8 cellular contexts compared by ENCODE assay signal in genomic region chr19:9834302-9834725, GRCh38. TPM values are rescaled to one million over a fixed set of nuclear protein-coding genes. Genes with fewer than 3 reads are reported as not detected.
DNase-seq lines count a peak whose midpoint lies in the region; ATAC-seq lines count a peak whose summit lies in the region.

No MANE protein-coding gene starts in this region.

- no peaks in the 10 kb centered on the region for H3K27me3 ChIP-seq in layer of hippocampus (ENCODE audit: control insufficient read depth, insufficient read depth, low read length)

- peak overlapping the region; percentile 89 for H3K4me3 Mint-ChIP-seq in activated T-cell treated with anti-CD3 and anti-CD28 coated beads, Interleukin-2, amount 50 U/mL, for 4 hours
- peak overlapping the region; percentile 88 for H3K4me3 Mint-ChIP-seq in activated naive CD8-positive, alpha-beta T cell treated with anti-CD3 and anti-CD28 coated beads, Interleukin-2, amount 10 ng/mL, durations not matched to agents 7 days and 5 days

- peaks cover 15% of the 10 kb centered on the region for H3K4me1 Mint-ChIP-seq in activated T-cell treated with anti-CD3 and anti-CD28 coated beads, Interleukin-2, amount 50 U/mL, for 4 hours (ENCODE audit: low read depth)
- peaks cover 15% of the 10 kb centered on the region for H3K4me1 Mint-ChIP-seq in activated naive CD8-positive, alpha-beta T cell treated with anti-CD3 and anti-CD28 coated beads, Interleukin-2, amount 10 ng/mL, durations not matched to agents 7 days and 5 days

- no peak for DNase-seq in activated T-cell treated with anti-CD3 and anti-CD28 coated beads, Interleukin-2, amount 50 U/mL, for 4 hours
- DNase-seq in activated T-cell treated with anti-CD3 and anti-CD28 coated beads, Interleukin-2, amount 50 U/mL, for 48 hours, result no peak
- DNase-seq in activated naive CD8-positive, alpha-beta T cell treated with anti-CD3 and anti-CD28 coated beads, Interleukin-2, amount 10 ng/mL, durations not matched to agents 7 days and 5 days, result no peak
- DNase-seq in hypothalamus (lab: John Stamatoyannopoulos, UW), result no peak

- H3K27ac Mint-ChIP-seq in activated naive CD8-positive, alpha-beta T cell treated with anti-CD3 and anti-CD28 coated beads, Interleukin-2, amount 10 ng/mL, durations not matched to agents 7 days and 5 days, result no peak overlapping the region

- H3K36me3 Mint-ChIP-seq in activated T-cell treated with anti-CD3 and anti-CD28 coated beads, Interleukin-2, amount 50 U/mL, for 4 hours (ENCODE audit: insufficient read depth), result peaks cover 7% of the 10 kb centered on the region
- peaks cover 13% of the 10 kb centered on the region for H3K36me3 Mint-ChIP-seq in activated naive CD8-positive, alpha-beta T cell treated with anti-CD3 and anti-CD28 coated beads, Interleukin-2, amount 10 ng/mL, durations not matched to agents 7 days and 5 days

- H3K27ac ChIP-seq in layer of hippocampus (ENCODE audit: low read depth, low read length) (peak overlapping the region; percentile 3), temporal lobe (ENCODE audit: low read depth, low read length) (peak overlapping the region; percentile 78)

- H3K27me3 Mint-ChIP-seq in activated T-cell treated with anti-CD3 and anti-CD28 coated beads, Interleukin-2, amount 50 U/mL, for 4 hours (ENCODE audit: low read depth), result no peaks in the 10 kb centered on the region
- H3K27me3 Mint-ChIP-seq in activated naive CD8-positive, alpha-beta T cell treated with anti-CD3 and anti-CD28 coated beads, Interleukin-2, amount 10 ng/mL, durations not matched to agents 7 days and 5 days, result no peaks in the 10 kb centered on the region

- H3K9me3 Mint-ChIP-seq in activated T-cell treated with anti-CD3 and anti-CD28 coated beads, Interleukin-2, amount 50 U/mL, for 4 hours, result no peaks in the 10 kb centered on the region
- no peaks in the 10 kb centered on the region for H3K9me3 Mint-ChIP-seq in activated naive CD8-positive, alpha-beta T cell treated with anti-CD3 and anti-CD28 coated beads, Interleukin-2, amount 10 ng/mL, durations not matched to agents 7 days and 5 days

- ATAC-seq in activated T-cell treated with anti-CD3 and anti-CD28 coated beads, Interleukin-2, amount 50 U/mL, for 4 hours, result no peak
- ATAC-seq in activated naive CD8-positive, alpha-beta T cell treated with anti-CD3 and anti-CD28 coated beads, Interleukin-2, amount 10 ng/mL, durations not matched to agents 7 days and 5 days (ENCODE audit: low read depth), result no peak
- no peak for ATAC-seq in HG03469 (IDR thresholded peaks at IDR 0.05; ENCODE audit: unreplicated experiment)
- ATAC-seq in GM21717 (IDR thresholded peaks at IDR 0.05; ENCODE audit: unreplicated experiment), result no peak

- POLR2A ChIA-PET in activated naive CD8-positive, alpha-beta T cell treated with anti-CD3 and anti-CD28 coated beads, Interleukin-2, amount 10 ng/mL, durations not matched to agents 7 days and 5 days (lab: Charles Lee), result interaction anchor here (0.5 to 2.4 kb wide), 8 partner anchors 8 to 262 kb away, joined by 3 to 12 read pairs (median 4); no protein-coding TSS in a partner anchor

RNA-seq across cellular contexts. Expression of gene PIN1, which starts 0.8 kb away (rescaled TPM):
- 10 to 100 TPM; 95.8 to 99.4 (median 97.9) TPM for total RNA-seq in activated T-cell treated with anti-CD3 and anti-CD28 coated beads, Interleukin-2, amount 50 U/mL, for 4 hours
- total RNA-seq in activated naive CD8-positive, alpha-beta T cell treated with anti-CD3 and anti-CD28 coated beads, Interleukin-2, amount 10 ng/mL, durations not matched to agents 7 days and 5 days, result 100 to 1,000 TPM in 1 of 2 experiments, 10 to 100 TPM in 1; 95.1 to 101 TPM
- 72.5 TPM for total RNA-seq in temporal lobe

RNA-seq across cellular contexts. Expression of gene UBL5, which starts 6.6 kb away (rescaled TPM):
- 100 to 1,000 TPM; 323 to 345 (median 343) TPM for total RNA-seq in activated T-cell treated with anti-CD3 and anti-CD28 coated beads, Interleukin-2, amount 50 U/mL, for 4 hours
- 100 to 1,000 TPM; 310 to 340 TPM for total RNA-seq in activated naive CD8-positive, alpha-beta T cell treated with anti-CD3 and anti-CD28 coated beads, Interleukin-2, amount 10 ng/mL, durations not matched to agents 7 days and 5 days
- 108 TPM for total RNA-seq in temporal lobe

RNA-seq across cellular contexts. Expression of gene FBXL12, which starts 15.4 kb away (rescaled TPM):
- 10 to 100 TPM; 20.8 to 22.7 (median 22.3) TPM for total RNA-seq in activated T-cell treated with anti-CD3 and anti-CD28 coated beads, Interleukin-2, amount 50 U/mL, for 4 hours
- 10 to 100 TPM; 33.9 to 37.0 TPM for total RNA-seq in activated naive CD8-positive, alpha-beta T cell treated with anti-CD3 and anti-CD28 coated beads, Interleukin-2, amount 10 ng/mL, durations not matched to agents 7 days and 5 days
- 3.7 TPM for total RNA-seq in temporal lobe
